30 cellular contexts compared by ENCODE assay signal in genomic region chr3:135844381-135844780, GRCh38.
"Had no signal": no experiment of that assay in that cellular context is flagged by ENCODE, and none has a peak within 500 bp of the region (broad histone marks: within the 10 kb centered on the region; RNA-seq: fewer than 3 reads in every experiment).

No MANE protein-coding gene starts in this region.

- H3K27ac ChIP-seq: body of pancreas, dorsolateral prefrontal cortex, foreskin keratinocyte, heart right ventricle, left lung, neutrophil, ovary, uterus had no signal

- H3K4me1 Mint-ChIP-seq: activated B cell treated with CpG ODN at 0.5 μM for 24 hours; activated CD8-positive, alpha-beta memory T cell treated with anti-CD3 and anti-CD28 coated beads, Interleukin-2, amount 10 ng/mL, durations not matched to agents 7 days and 5 days; activated naive CD4-positive, alpha-beta T cell treated with anti-CD3 and anti-CD28 coated beads, Interleukin-2, amount 50 U/mL, for 24 hours; activated naive CD8-positive, alpha-beta T cell treated with anti-CD3 and anti-CD28 coated beads, Interleukin-2, amount 50 U/mL, for 24 hours; stimulated activated effector memory CD8-positive, alpha-beta T cell treated with anti-CD3 and anti-CD28 coated beads, Interleukin-12 subunit alpha, Interleukin-12 subunit beta, amount 100 ng/mL, for 72 hours had no signal

- H3K4me3 Mint-ChIP-seq: activated B cell treated with CpG ODN at 0.5 μM for 24 hours; activated CD8-positive, alpha-beta memory T cell treated with anti-CD3 and anti-CD28 coated beads, Interleukin-2, amount 10 ng/mL, durations not matched to agents 7 days and 5 days; activated CD8-positive, alpha-beta T cell treated with anti-CD3 and anti-CD28 coated beads, Interleukin-2, amount 10 ng/mL, durations not matched to agents 7 days and 5 days; activated naive CD4-positive, alpha-beta T cell treated with anti-CD3 and anti-CD28 coated beads, Interleukin-2, amount 50 U/mL, for 24 hours; activated naive CD8-positive, alpha-beta T cell treated with anti-CD3 and anti-CD28 coated beads, Interleukin-2, amount 50 U/mL, for 24 hours; natural killer cell treated with Interleukin-12 subunit alpha and Interleukin-12 subunit beta and Interleukin-15 and Interleukin-18, amount 100 ng/mL, for 72 hours; stimulated activated effector memory CD8-positive, alpha-beta T cell treated with anti-CD3 and anti-CD28 coated beads, Interleukin-12 subunit alpha, Interleukin-12 subunit beta, amount 100 ng/mL, for 72 hours; stimulated activated naive CD8-positive, alpha-beta T cell treated with anti-CD3 and anti-CD28 coated beads, Interleukin-15, Interleukin-2, amounts not matched to agents 100 ng/mL and 50 ng/mL, for 24 hours; T-helper 2 cell treated with Interferon-gamma antibody and Interleukin-4, amounts not matched to agents 5 μg/mL and 100 μg/mL, for 36 hours; type B pancreatic cell had no signal

- H3K27me3 Mint-ChIP-seq: activated B cell treated with CpG ODN at 0.5 μM for 24 hours; activated CD8-positive, alpha-beta memory T cell treated with anti-CD3 and anti-CD28 coated beads, Interleukin-2, amount 10 ng/mL, durations not matched to agents 7 days and 5 days; activated naive CD8-positive, alpha-beta T cell treated with anti-CD3 and anti-CD28 coated beads, Interleukin-2, amount 50 U/mL, for 24 hours; progenitor cell of endocrine pancreas; stimulated activated naive CD8-positive, alpha-beta T cell treated with anti-CD3 and anti-CD28 coated beads, Interleukin-15, Interleukin-2, amounts not matched to agents 100 ng/mL and 50 ng/mL, for 24 hours had no signal

- ATAC-seq: activated CD8-positive, alpha-beta memory T cell treated with anti-CD3 and anti-CD28 coated beads, Interleukin-2, amount 10 ng/mL, durations not matched to agents 7 days and 5 days; activated CD8-positive, alpha-beta T cell treated with anti-CD3 and anti-CD28 coated beads, Interleukin-2, amount 10 ng/mL, durations not matched to agents 7 days and 5 days; activated naive CD8-positive, alpha-beta T cell treated with anti-CD3 and anti-CD28 coated beads, Interleukin-2, amount 50 U/mL, for 24 hours; body of pancreas; foreskin keratinocyte; heart right ventricle; left lung; mucosa of descending colon; natural killer cell treated with Interleukin-12 subunit alpha and Interleukin-12 subunit beta and Interleukin-15 and Interleukin-18, amount 100 ng/mL, for 72 hours; sciatic nerve; stimulated activated effector memory CD8-positive, alpha-beta T cell treated with anti-CD3 and anti-CD28 coated beads, Interleukin-12 subunit alpha, Interleukin-12 subunit beta, amount 100 ng/mL, for 72 hours had no signal

- DNase-seq: activated B cell treated with CpG ODN at 0.5 μM for 24 hours; activated CD8-positive, alpha-beta memory T cell treated with anti-CD3 and anti-CD28 coated beads, Interleukin-2, amount 10 ng/mL, durations not matched to agents 7 days and 5 days; activated CD8-positive, alpha-beta T cell treated with anti-CD3 and anti-CD28 coated beads, Interleukin-2, amount 10 ng/mL, durations not matched to agents 7 days and 5 days; activated naive CD8-positive, alpha-beta T cell treated with anti-CD3 and anti-CD28 coated beads, Interleukin-2, amount 50 U/mL, for 24 hours; activated T-cell treated with anti-CD3 and anti-CD28 coated beads, Interleukin-2, amount 50 U/mL, for 48 hours; body of pancreas; dorsolateral prefrontal cortex; effector memory CD4-positive, alpha-beta T cell; foreskin keratinocyte; heart right ventricle; kidney glomerular epithelial cell; left lung; mucosa of descending colon; ovary; small intestine; stimulated activated CD4-positive, alpha-beta T cell treated with anti-CD3 and anti-CD28 coated beads, Interleukin-4, amount 100 ng/mL, for 24 hours; substantia nigra; T-helper 1 cell; uterus had no signal

- H3K36me3 Mint-ChIP-seq: activated CD8-positive, alpha-beta memory T cell treated with anti-CD3 and anti-CD28 coated beads, Interleukin-2, amount 10 ng/mL, durations not matched to agents 7 days and 5 days; activated naive CD4-positive, alpha-beta T cell treated with anti-CD3 and anti-CD28 coated beads, Interleukin-2, amount 50 U/mL, for 24 hours; natural killer cell treated with Interleukin-12 subunit alpha and Interleukin-12 subunit beta and Interleukin-15 and Interleukin-18, amount 100 ng/mL, for 72 hours; stimulated activated effector memory CD8-positive, alpha-beta T cell treated with anti-CD3 and anti-CD28 coated beads, Interleukin-12 subunit alpha, Interleukin-12 subunit beta, amount 100 ng/mL, for 72 hours; type B pancreatic cell had no signal

- H3K9me3 Mint-ChIP-seq: activated B cell treated with CpG ODN at 0.5 μM for 24 hours; activated T-helper 2 cell treated with anti-CD3 and anti-CD28 coated beads, Interferon-gamma antibody, Interleukin-2, Interleukin-4, amounts not matched to agents 10 μg/mL and 5 μg/mL and 100 μg/mL, durations not matched to agents 14 hours and 24 hours and 36 hours; stimulated activated naive CD8-positive, alpha-beta T cell treated with anti-CD3 and anti-CD28 coated beads, Interleukin-15, Interleukin-2, amounts not matched to agents 100 ng/mL and 50 ng/mL, for 24 hours; T-helper 2 cell treated with Interferon-gamma antibody and Interleukin-4, amounts not matched to agents 5 μg/mL and 100 μg/mL, for 36 hours; type B pancreatic cell had no signal

- H3K36me3 ChIP-seq: heart right ventricle, left lung, neutrophil, ovary, uterus had no signal

- H3K4me1 ChIP-seq: body of pancreas, foreskin keratinocyte, heart right ventricle, left lung, uterus had no signal

- H3K27ac Mint-ChIP-seq: activated B cell treated with CpG ODN at 0.5 μM for 24 hours; activated CD8-positive, alpha-beta memory T cell treated with anti-CD3 and anti-CD28 coated beads, Interleukin-2, amount 10 ng/mL, durations not matched to agents 7 days and 5 days; activated CD8-positive, alpha-beta T cell treated with anti-CD3 and anti-CD28 coated beads, Interleukin-2, amount 10 ng/mL, durations not matched to agents 7 days and 5 days; activated naive CD4-positive, alpha-beta T cell treated with anti-CD3 and anti-CD28 coated beads, Interleukin-2, amount 50 U/mL, for 24 hours; activated naive CD8-positive, alpha-beta T cell treated with anti-CD3 and anti-CD28 coated beads, Interleukin-2, amount 50 U/mL, for 24 hours; activated T-helper 2 cell treated with anti-CD3 and anti-CD28 coated beads, Interferon-gamma antibody, Interleukin-2, Interleukin-4, amounts not matched to agents 10 μg/mL and 5 μg/mL and 100 μg/mL, durations not matched to agents 14 hours and 24 hours and 36 hours; natural killer cell treated with Interleukin-12 subunit alpha and Interleukin-12 subunit beta and Interleukin-15 and Interleukin-18, amount 100 ng/mL, for 72 hours; progenitor cell of endocrine pancreas; stimulated activated effector memory CD8-positive, alpha-beta T cell treated with anti-CD3 and anti-CD28 coated beads, Interleukin-12 subunit alpha, Interleukin-12 subunit beta, amount 100 ng/mL, for 72 hours; stimulated activated naive CD8-positive, alpha-beta T cell treated with anti-CD3 and anti-CD28 coated beads, Interleukin-15, Interleukin-2, amounts not matched to agents 100 ng/mL and 50 ng/mL, for 24 hours; T-helper 2 cell treated with Interferon-gamma antibody and Interleukin-4, amounts not matched to agents 5 μg/mL and 100 μg/mL, for 36 hours; type B pancreatic cell had no signal

- H3K27me3 ChIP-seq: body of pancreas, dorsolateral prefrontal cortex, left lung, neutrophil, ovary, uterus had no signal

- H3K4me3 ChIP-seq: body of pancreas, dorsolateral prefrontal cortex, heart right ventricle, left lung, lung, mucosa of descending colon, ovary, uterus had no signal

- H3K9me3 ChIP-seq: left lung, mucosa of descending colon, neutrophil, ovary, uterus had no signal
